Comparison of ENCODE assay signal across 8 cellular contexts in the genomic region with DNA sequence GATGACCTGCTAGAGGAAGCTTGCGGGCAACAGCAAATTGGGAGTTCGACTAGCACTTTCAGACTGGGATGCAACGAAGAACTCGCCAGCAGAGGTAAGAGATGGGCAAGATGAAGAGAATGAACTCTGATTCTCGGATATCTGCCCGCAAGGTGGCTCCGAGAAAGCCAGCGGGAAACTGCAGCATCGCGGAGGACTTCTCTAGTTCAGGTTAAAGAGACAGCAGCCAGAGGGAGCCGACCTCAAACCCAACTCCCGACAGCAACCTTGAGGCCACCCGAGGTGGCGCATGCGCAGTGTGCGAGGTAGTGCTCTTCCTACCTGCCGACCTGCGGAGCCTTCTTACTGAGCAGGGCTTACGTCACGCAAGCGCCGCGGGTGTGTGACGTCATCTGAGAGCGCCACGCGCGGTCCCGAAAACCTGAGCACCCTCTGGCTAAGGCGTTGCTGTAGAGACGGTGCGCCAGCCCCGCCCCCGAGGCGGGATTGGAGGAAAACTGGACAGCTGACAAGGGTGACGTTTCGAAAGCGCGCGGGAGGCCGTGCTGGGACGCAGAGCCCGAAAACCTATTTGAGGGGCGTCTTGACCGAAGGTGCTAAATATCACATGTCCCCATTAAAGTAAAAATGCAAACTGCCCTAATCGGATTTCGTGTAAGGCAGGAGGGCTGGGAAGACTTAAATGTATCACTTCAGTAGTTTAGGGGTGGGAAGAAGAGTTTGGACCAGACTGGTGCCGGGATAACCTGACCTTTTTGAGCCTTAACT.
DNase-seq lines count a peak whose midpoint lies in the region; ATAC-seq, FAIRE-seq and TF ChIP-seq lines count a peak whose summit lies in the region.

No MANE protein-coding gene starts in this region.

- peaks cover 44% of the 10 kb centered on the region for H3K4me1 Mint-ChIP-seq in T-helper 2 cell treated with Interferon-gamma antibody and Interleukin-4, amounts not matched to agents 5 μg/mL and 100 μg/mL, for 36 hours (ENCODE audit: low read depth)
- peaks cover 24% of the 10 kb centered on the region for H3K4me1 Mint-ChIP-seq in astrocyte (ENCODE audit: low read depth, unreplicated experiment)

- ATAC-seq in GM18502 (IDR thresholded peaks at IDR 0.05; ENCODE audit: poor library complexity, unreplicated experiment) (peak; percentile 77), HG02943 (IDR thresholded peaks at IDR 0.05; ENCODE audit: low read depth, unreplicated experiment) (peak; percentile 66), right cardiac atrium (peak; percentile 97 to 98), psoas muscle (peak; percentile 97 to 99 (median 97))

- no peaks in the 10 kb centered on the region for H3K9me3 Mint-ChIP-seq in T-helper 2 cell treated with Interferon-gamma antibody and Interleukin-4, amounts not matched to agents 5 μg/mL and 100 μg/mL, for 36 hours
- H3K9me3 Mint-ChIP-seq in astrocyte (ENCODE audit: unreplicated experiment), result peaks cover 2% of the 10 kb centered on the region

- DNase-seq in NCI-H187 treated with DMSO at 0.1 percent for 48 hours (lab: John Stamatoyannopoulos, UW), result peak; percentile 87
- DNase-seq in T-helper 2 cell treated with Interferon-gamma antibody and Interleukin-4, amounts not matched to agents 5 μg/mL and 100 μg/mL, for 36 hours (ENCODE audit: low spot score), result peak; percentile 100
- peak; percentile 96 for DNase-seq in astrocyte (ENCODE audit: low read depth)
- DNase-seq in right cardiac atrium, result peak; percentile 99 to 100 (median 99)
- peak; percentile 98 to 99 for DNase-seq in psoas muscle
- peak; percentile 99 for DNase-seq in urothelium cell line (ENCODE audit: low spot score)

- H3K4me3 ChIP-seq in astrocyte (ENCODE audit: insufficient read depth, low read depth, low read length) (peak overlapping the region; percentile 76), right cardiac atrium (ENCODE audit: low read length) (peak overlapping the region; percentile 42), psoas muscle (peak overlapping the region; percentile 76)

- H3K36me3 Mint-ChIP-seq in T-helper 2 cell treated with Interferon-gamma antibody and Interleukin-4, amounts not matched to agents 5 μg/mL and 100 μg/mL, for 36 hours (ENCODE audit: low read depth), result no peaks in the 10 kb centered on the region
- no peaks in the 10 kb centered on the region for H3K36me3 Mint-ChIP-seq in astrocyte (ENCODE audit: low read depth, unreplicated experiment)

- peak overlapping the region; percentile 89 for H3K4me2 ChIP-seq in astrocyte (ENCODE audit: low read length)

- no peaks in the 10 kb centered on the region for H4K20me1 ChIP-seq in astrocyte (ENCODE audit: insufficient read depth, low read length)

- H2AFZ ChIP-seq in astrocyte (ENCODE audit: low read depth, low read length), result peak overlapping the region; percentile 89

- H3K27me3 ChIP-seq in astrocyte (ENCODE audit: insufficient read depth, low read length), result no peaks in the 10 kb centered on the region
- no peaks in the 10 kb centered on the region for H3K27me3 ChIP-seq in right cardiac atrium (ENCODE audit: control insufficient read depth, insufficient read depth)
- no peaks in the 10 kb centered on the region for H3K27me3 ChIP-seq in psoas muscle (ENCODE audit: insufficient read depth in 3 of 3, low read length in 2 of 3)

- H3K4me1 ChIP-seq in astrocyte (ENCODE audit: insufficient read depth, low read length), result peaks cover 5% of the 10 kb centered on the region
- H3K4me1 ChIP-seq in right cardiac atrium (ENCODE audit: control insufficient read depth, insufficient read depth, low read length), result peaks cover 2% of the 10 kb centered on the region
- peaks cover 5% of the 10 kb centered on the region for H3K4me1 ChIP-seq in psoas muscle

- TF ChIP-seq CTCF in astrocyte (IDR thresholded peaks at IDR 0.05; ENCODE audit: insufficient read depth, low read depth, low read length) (no peak), psoas muscle (IDR thresholded peaks at IDR 0.05) (no peak)

- FAIRE-seq in astrocyte (lab: Jason Lieb, UNC) (no peak), urothelium cell line (lab: Jason Lieb, UNC) (peak; percentile 98)

- H3K27ac Mint-ChIP-seq in T-helper 2 cell treated with Interferon-gamma antibody and Interleukin-4, amounts not matched to agents 5 μg/mL and 100 μg/mL, for 36 hours, result peak overlapping the region; percentile 98
- H3K27ac Mint-ChIP-seq in astrocyte (ENCODE audit: unreplicated experiment), result peak overlapping the region; percentile 97

- WGBS in right cardiac atrium, result 3% methylated on average over 48 of the region's 48 CpGs
- 2% methylated on average over 48 of the region's 48 CpGs for WGBS in psoas muscle, 3 donors

- peak overlapping the region; percentile 78 for H3K9ac ChIP-seq in astrocyte (ENCODE audit: low read length)

- H3K4me3 Mint-ChIP-seq in T-helper 2 cell treated with Interferon-gamma antibody and Interleukin-4, amounts not matched to agents 5 μg/mL and 100 μg/mL, for 36 hours, result peak overlapping the region; percentile 99
- H3K4me3 Mint-ChIP-seq in astrocyte (ENCODE audit: unreplicated experiment), result peak overlapping the region; percentile 87

- H3K27ac ChIP-seq in astrocyte (ENCODE audit: low read depth, low read length) (peak overlapping the region; percentile 68), right cardiac atrium (ENCODE audit: low read length) (peak overlapping the region; percentile 84), psoas muscle (peak overlapping the region; percentile 82)

- intact Hi-C loops in right cardiac atrium (cut with DNase I) (no loop called here), psoas muscle (cut with DNase I) (loop anchor here in 1 of 2 donors (5.0 kb wide), 1 partner anchor 41 kb away; no protein-coding TSS in a partner anchor)

- no peaks in the 10 kb centered on the region for H3K79me2 ChIP-seq in astrocyte (ENCODE audit: insufficient read depth, low read length)

- H3K9me3 ChIP-seq in astrocyte (ENCODE audit: insufficient read depth, low read depth, low read length) (no peaks in the 10 kb centered on the region), right cardiac atrium (ENCODE audit: control insufficient read depth, low read length) (no peaks in the 10 kb centered on the region), psoas muscle (no peaks in the 10 kb centered on the region)

- H3K36me3 ChIP-seq in astrocyte (ENCODE audit: insufficient read depth, low read length) (no peaks in the 10 kb centered on the region), psoas muscle (ENCODE audit: insufficient read depth in 1 of 2, low read depth in 1 of 2) (no peaks in the 10 kb centered on the region)

- peaks cover 15% of the 10 kb centered on the region for H3K27me3 Mint-ChIP-seq in T-helper 2 cell treated with Interferon-gamma antibody and Interleukin-4, amounts not matched to agents 5 μg/mL and 100 μg/mL, for 36 hours (ENCODE audit: low read depth)
- H3K27me3 Mint-ChIP-seq in astrocyte (ENCODE audit: low read depth, unreplicated experiment), result peaks cover 4% of the 10 kb centered on the region

Comparison
In these comparisons a context has a peak if more than half of its experiments do, and no peak if none do; other contexts are left out.
1. Peak in every context shown above with its lines: DNase-seq, ATAC-seq, H3K4me3 ChIP-seq and H3K27ac ChIP-seq.